8 cellular contexts compared by ENCODE assay signal in the genomic region with DNA sequence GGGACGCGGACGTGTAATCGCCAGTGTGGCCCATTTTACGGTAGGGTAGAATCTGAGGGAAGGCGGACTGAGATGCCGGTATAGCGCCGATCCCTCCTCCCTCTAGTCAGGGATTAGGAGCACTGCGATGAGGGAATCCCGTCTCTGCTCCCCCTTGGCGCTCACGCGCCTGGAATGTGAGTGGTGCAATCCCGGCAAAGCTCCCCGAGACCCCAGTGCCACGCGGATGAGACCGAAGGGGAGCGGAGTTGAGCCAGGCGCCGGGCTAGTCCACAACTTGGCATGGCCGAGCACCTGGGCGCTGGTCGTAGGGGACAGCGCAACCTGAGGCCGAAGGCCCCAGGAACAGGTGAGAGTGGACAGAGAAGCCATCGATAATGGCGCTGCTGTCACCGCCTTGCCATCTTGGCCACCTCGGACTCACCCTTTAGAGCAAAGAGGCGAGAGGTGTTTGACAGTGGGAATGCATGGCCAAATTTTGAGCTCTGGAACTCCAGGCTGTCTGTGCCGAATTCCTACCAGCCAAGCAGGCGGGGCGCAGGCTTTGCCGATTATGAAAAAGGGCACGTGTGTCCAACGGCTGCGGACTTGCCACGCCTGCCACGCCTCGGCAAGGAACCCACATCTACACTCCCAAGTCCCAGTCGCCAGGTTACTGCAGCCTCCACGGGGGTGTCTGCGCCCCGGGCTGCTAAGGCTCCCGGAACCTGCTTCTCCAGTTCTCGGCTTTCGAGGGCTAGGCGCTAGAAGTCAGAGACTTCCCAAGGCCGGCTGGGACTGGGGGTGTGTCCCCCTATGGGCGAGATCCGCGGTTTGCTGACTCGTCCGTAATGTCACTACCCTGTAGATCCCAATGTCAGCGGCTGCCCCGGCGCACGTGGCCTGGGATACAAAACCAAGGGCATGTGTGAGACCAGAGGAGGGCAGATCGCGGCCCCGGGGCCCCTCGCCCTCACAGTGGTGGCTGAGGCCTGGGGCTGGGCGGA. TPM values are rescaled to one million over a fixed set of nuclear protein-coding genes. Genes with fewer than 3 reads are reported as not detected.
DNase-seq lines count a peak whose midpoint lies in the region; ATAC-seq and TF ChIP-seq lines count a peak whose summit lies in the region.

No MANE protein-coding gene starts in this region.

- no peaks in the 10 kb centered on the region for H3K9me3 ChIP-seq in mucosa of descending colon

- H3K36me3 Mint-ChIP-seq in endothelial cell (ENCODE audit: low read depth, unreplicated experiment): peaks cover 27% of the 10 kb centered on the region

- peaks cover 47% of the 10 kb centered on the region for H3K4me1 Mint-ChIP-seq in stimulated activated naive CD8-positive, alpha-beta T cell treated with anti-CD3 and anti-CD28 coated beads, Interleukin-15, amount 100 ng/mL, for 72 hours
- H3K4me1 Mint-ChIP-seq in endothelial cell (ENCODE audit: unreplicated experiment): peaks cover 25% of the 10 kb centered on the region

- peaks cover 0 to under 1% of the 10 kb centered on the region in 2 donors for H3K9me3 Mint-ChIP-seq in stimulated activated naive CD8-positive, alpha-beta T cell treated with anti-CD3 and anti-CD28 coated beads, Interleukin-15, amount 100 ng/mL, for 72 hours
- peaks cover 5% of the 10 kb centered on the region for H3K9me3 Mint-ChIP-seq in endothelial cell (ENCODE audit: unreplicated experiment)

- DNase-seq in stimulated activated naive CD8-positive, alpha-beta T cell treated with anti-CD3 and anti-CD28 coated beads, Interleukin-15, amount 100 ng/mL, for 72 hours: no peak
- DNase-seq in stimulated activated naive CD8-positive, alpha-beta T cell treated with anti-CD3 and anti-CD28 coated beads, Interleukin-15, Interleukin-2, amounts not matched to agents 100 U/mL and 50 U/mL, for 24 hours: no peak
- DNase-seq in endothelial cell (ENCODE audit: low spot score): peak; percentile 29
- peak in 2 of 3 donors; percentile 27 to 45 for DNase-seq in mucosa of descending colon
- DNase-seq in globus pallidus (ENCODE audit: low spot score): no peak
- no peak for DNase-seq in activated gamma-delta T cell treated with Interleukin-2 at 50 U/mL for 16 hours
- DNase-seq in NCI-H1092 treated with DMSO at 0.1 percent for 48 hours (lab: John Stamatoyannopoulos, UW): no peak

- H3K4me1 ChIP-seq in mucosa of descending colon (ENCODE audit: low read depth): peaks cover 10% of the 10 kb centered on the region

- peak overlapping the region in 1 of 2 donors; percentile 12 for H3K27ac Mint-ChIP-seq in stimulated activated naive CD8-positive, alpha-beta T cell treated with anti-CD3 and anti-CD28 coated beads, Interleukin-15, amount 100 ng/mL, for 72 hours
- H3K27ac Mint-ChIP-seq in endothelial cell (ENCODE audit: unreplicated experiment): no peak overlapping the region

- no peaks in the 10 kb centered on the region for H3K36me3 ChIP-seq in mucosa of descending colon (ENCODE audit: low read depth)

- intact Hi-C loops in mucosa of descending colon (cut with DNase I, micrococcal nuclease): no loop called here

- H3K27me3 Mint-ChIP-seq in stimulated activated naive CD8-positive, alpha-beta T cell treated with anti-CD3 and anti-CD28 coated beads, Interleukin-15, amount 100 ng/mL, for 72 hours: peaks cover 73% of the 10 kb centered on the region
- peaks cover 21% of the 10 kb centered on the region for H3K27me3 Mint-ChIP-seq in endothelial cell (ENCODE audit: unreplicated experiment)

- peak overlapping the region; percentile 59 to 61 for H3K4me3 Mint-ChIP-seq in stimulated activated naive CD8-positive, alpha-beta T cell treated with anti-CD3 and anti-CD28 coated beads, Interleukin-15, amount 100 ng/mL, for 72 hours
- H3K4me3 Mint-ChIP-seq in endothelial cell (ENCODE audit: unreplicated experiment): peak overlapping the region; percentile 97

- no peak overlapping the region for H3K4me3 ChIP-seq in mucosa of descending colon

- TF ChIP-seq CTCF in endothelial cell (IDR thresholded peaks at IDR 0.05; ENCODE audit: unreplicated experiment) (no peak), mucosa of descending colon (IDR thresholded peaks at IDR 0.05) (no peak)

- ATAC-seq in stimulated activated naive CD8-positive, alpha-beta T cell treated with anti-CD3 and anti-CD28 coated beads, Interleukin-15, amount 100 ng/mL, for 72 hours: no peak
- no peak for ATAC-seq in stimulated activated naive CD8-positive, alpha-beta T cell treated with anti-CD3 and anti-CD28 coated beads, Interleukin-15, Interleukin-2, amounts not matched to agents 100 U/mL and 50 U/mL, for 24 hours
- ATAC-seq in mucosa of descending colon (peak; percentile 22), GM18520 (IDR thresholded peaks at IDR 0.05; ENCODE audit: unreplicated experiment) (no peak)

RNA-seq across cellular contexts. Expression of a gene that starts 2.6 kb away (rescaled TPM):
- 73.3 TPM for total RNA-seq in endothelial cell (ENCODE audit: unreplicated experiment)
- total RNA-seq in mucosa of descending colon: 10 to 100 TPM in 1 of 3 donors, 1 to 10 TPM in 2; 1.4 to 24.0 (median 2.8) TPM

Comparison
In these comparisons a context has a peak if more than half of its experiments do, and no peak if none do; other contexts are left out.
1. DNase-seq: peak in endothelial cell (single experiment) and mucosa of descending colon (2 of 3); none in stimulated activated naive CD8-positive, alpha-beta T cell treated with anti-CD3 and anti-CD28 coated beads, Interleukin-15, amount 100 ng/mL, for 72 hours (0 of 2), stimulated activated naive CD8-positive, alpha-beta T cell treated with anti-CD3 and anti-CD28 coated beads, Interleukin-15, Interleukin-2, amounts not matched to agents 100 U/mL and 50 U/mL, for 24 hours (single experiment), globus pallidus (single experiment), activated gamma-delta T cell treated with Interleukin-2 at 50 U/mL for 16 hours (single experiment) and NCI-H1092 treated with DMSO at 0.1 percent for 48 hours (single experiment).